13 cellular contexts compared by ENCODE assay signal in the genomic region with DNA sequence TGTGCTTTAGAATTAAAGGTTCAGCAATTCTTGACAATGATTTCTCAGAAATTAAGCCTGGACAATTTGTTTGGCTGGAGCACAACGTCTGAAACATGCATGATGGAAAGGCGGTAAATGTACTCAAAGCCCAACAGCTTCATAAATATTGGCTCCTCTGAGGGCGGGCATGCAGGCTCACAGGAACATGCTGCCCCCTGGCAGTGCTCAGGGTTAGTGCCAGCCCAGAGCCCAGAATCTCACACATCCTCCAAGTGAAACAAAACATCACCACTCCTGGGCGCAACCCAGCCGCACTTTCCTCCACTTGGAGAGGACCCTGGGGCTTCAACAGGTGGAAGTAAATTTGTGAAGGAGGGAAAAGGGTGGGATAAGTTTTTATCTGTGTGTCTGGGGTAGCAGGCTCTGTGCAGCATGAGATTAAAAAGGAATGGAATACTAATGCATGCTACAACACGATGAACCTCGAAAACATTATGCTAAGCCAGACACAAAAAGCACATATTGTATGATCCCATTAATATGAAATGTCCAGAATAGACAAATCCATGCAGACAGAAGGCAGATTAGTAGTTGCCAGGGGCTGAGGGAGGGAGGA. TPM values are rescaled to one million over a fixed set of nuclear protein-coding genes. Genes with fewer than 3 reads are reported as not detected.
DNase-seq lines count a peak whose midpoint lies in the region; ATAC-seq, FAIRE-seq and TF ChIP-seq lines count a peak whose summit lies in the region.
"Had no signal": no experiment of that assay in that cellular context is flagged by ENCODE, and none has a peak within 500 bp of the region (broad histone marks: within the 10 kb centered on the region; RNA-seq: fewer than 3 reads in every experiment).

No MANE protein-coding gene starts in this region.

- H3K36me3 Mint-ChIP-seq in WTC11 (no peaks in the 10 kb centered on the region), neural crest cell (ENCODE audit: low read depth) (no peaks in the 10 kb centered on the region)
- no peaks in the 10 kb centered on the region for H3K36me3 Mint-ChIP-seq in activated naive CD4-positive, alpha-beta T cell treated with anti-CD3 and anti-CD28 coated beads for 36 hours (ENCODE audit: low read depth)
- H3K36me3 Mint-ChIP-seq in activated CD8-positive, alpha-beta memory T cell treated with anti-CD3 and anti-CD28 coated beads, Interleukin-2, amount 10 ng/mL, durations not matched to agents 7 days and 5 days, result no peaks in the 10 kb centered on the region

- H3K27ac ChIP-seq in DND-41 (ENCODE audit: low read length), result no peak overlapping the region
- H3K27ac ChIP-seq in kidney (ENCODE audit: low read depth in 2 of 2, low read length in 2 of 2), result no peak overlapping the region
- H3K27ac ChIP-seq: coronary artery, right lobe of liver had no signal

- no peak overlapping the region for H3K27ac Mint-ChIP-seq in WTC11
- H3K27ac Mint-ChIP-seq in neural crest cell (ENCODE audit: unreplicated experiment), result no peak overlapping the region
- H3K27ac Mint-ChIP-seq in activated naive CD4-positive, alpha-beta T cell treated with anti-CD3 and anti-CD28 coated beads for 36 hours, result no peak overlapping the region
- no peak overlapping the region for H3K27ac Mint-ChIP-seq in activated CD8-positive, alpha-beta memory T cell treated with anti-CD3 and anti-CD28 coated beads, Interleukin-2, amount 10 ng/mL, durations not matched to agents 7 days and 5 days

- CTCF ChIA-PET in WTC11 (lab: Charles Lee), result interaction anchor here (0.6 to 1.5 kb wide), 9 partner anchors 11 to 665 kb away, joined by 3 to 7 read pairs (median 4); no protein-coding TSS in a partner anchor
- CTCF ChIA-PET in activated naive CD4-positive, alpha-beta T cell treated with anti-CD3 and anti-CD28 coated beads for 36 hours (lab: Charles Lee), result no interaction called here
- CTCF ChIA-PET in activated CD8-positive, alpha-beta memory T cell treated with anti-CD3 and anti-CD28 coated beads, Interleukin-2, amount 10 ng/mL, durations not matched to agents 7 days and 5 days (lab: Charles Lee), result no interaction called here

- intact Hi-C loops in activated naive CD4-positive, alpha-beta T cell treated with anti-CD3 and anti-CD28 coated beads for 36 hours (cut with micrococcal nuclease), result no loop called here
- intact Hi-C loops in kidney (cut with DNase I), result no loop called here

- peaks cover 16% of the 10 kb centered on the region for H3K27me3 Mint-ChIP-seq in WTC11 (ENCODE audit: low read depth)
- peaks cover 74% of the 10 kb centered on the region for H3K27me3 Mint-ChIP-seq in neural crest cell (ENCODE audit: low read depth)
- H3K27me3 Mint-ChIP-seq in activated naive CD4-positive, alpha-beta T cell treated with anti-CD3 and anti-CD28 coated beads for 36 hours (ENCODE audit: low read depth), result peaks cover 10% of the 10 kb centered on the region
- H3K27me3 Mint-ChIP-seq in activated CD8-positive, alpha-beta memory T cell treated with anti-CD3 and anti-CD28 coated beads, Interleukin-2, amount 10 ng/mL, durations not matched to agents 7 days and 5 days, result no peaks in the 10 kb centered on the region

- no peak overlapping the region for H3K4me3 Mint-ChIP-seq in WTC11
- H3K4me3 Mint-ChIP-seq in neural crest cell, result no peak overlapping the region
- no peak overlapping the region for H3K4me3 Mint-ChIP-seq in activated naive CD4-positive, alpha-beta T cell treated with anti-CD3 and anti-CD28 coated beads for 36 hours
- no peak overlapping the region for H3K4me3 Mint-ChIP-seq in activated CD8-positive, alpha-beta memory T cell treated with anti-CD3 and anti-CD28 coated beads, Interleukin-2, amount 10 ng/mL, durations not matched to agents 7 days and 5 days

- H3K9me3 ChIP-seq in DND-41 (ENCODE audit: insufficient read depth, low read length, severe bottlenecking) (no peaks in the 10 kb centered on the region), kidney (ENCODE audit: control insufficient read depth in 1 of 2, low read length in 2 of 2) (peaks cover 0 to 6% of the 10 kb centered on the region in 2 donors)
- H3K9me3 ChIP-seq: right lobe of liver had no signal

- H4K20me1 ChIP-seq in DND-41 (ENCODE audit: insufficient read depth, low read length), result 0 out of 2 replicates have a peak, but pooled peaks cover 3% of the 10 kb centered on the region

- H3K27me3 ChIP-seq in DND-41 (ENCODE audit: insufficient read depth, low read length, poor library complexity), result peaks cover 33% of the 10 kb centered on the region
- H3K27me3 ChIP-seq: right lobe of liver had no signal

- H3K4me1 Mint-ChIP-seq in WTC11, result peaks cover 7% of the 10 kb centered on the region
- H3K4me1 Mint-ChIP-seq in neural crest cell, result no peaks in the 10 kb centered on the region
- H3K4me1 Mint-ChIP-seq in activated naive CD4-positive, alpha-beta T cell treated with anti-CD3 and anti-CD28 coated beads for 36 hours (ENCODE audit: low read depth), result no peaks in the 10 kb centered on the region
- no peaks in the 10 kb centered on the region for H3K4me1 Mint-ChIP-seq in activated CD8-positive, alpha-beta memory T cell treated with anti-CD3 and anti-CD28 coated beads, Interleukin-2, amount 10 ng/mL, durations not matched to agents 7 days and 5 days

- peak; percentile 6 for DNase-seq in DND-41
- peak; percentile 38 for DNase-seq in WTC11 (ENCODE audit: low spot score)
- no peak for DNase-seq in neural crest cell (ENCODE audit: low read depth, low spot score)
- DNase-seq in activated naive CD4-positive, alpha-beta T cell treated with anti-CD3 and anti-CD28 coated beads for 36 hours, result no peak
- no peak for DNase-seq in kidney
- no peak for DNase-seq in activated CD8-positive, alpha-beta memory T cell treated with anti-CD3 and anti-CD28 coated beads, Interleukin-2, amount 10 ng/mL, durations not matched to agents 7 days and 5 days
- no peak for DNase-seq in activated CD8-positive, alpha-beta memory T cell treated with anti-CD3 and anti-CD28 coated beads, Interleukin-2, amount 50 U/mL, for 4 hours
- DNase-seq: Kasumi-1; stimulated activated naive CD4-positive, alpha-beta T cell had no signal

- H3K4me2 ChIP-seq in DND-41 (ENCODE audit: insufficient read depth, low read length), result no peak overlapping the region

- H3K36me3 ChIP-seq in DND-41 (ENCODE audit: insufficient read depth, low read length) (no peaks in the 10 kb centered on the region), kidney (ENCODE audit: control insufficient read depth in 1 of 2, insufficient read depth in 2 of 2, low read length in 2 of 2) (no peaks in the 10 kb centered on the region)
- H3K36me3 ChIP-seq: right lobe of liver had no signal

- no peak for ATAC-seq in DND-41 (ENCODE audit: insufficient read depth, low read depth)
- peak; percentile 82 for ATAC-seq in WTC11
- no peak for ATAC-seq in activated CD8-positive, alpha-beta memory T cell treated with anti-CD3 and anti-CD28 coated beads, Interleukin-2, amount 10 ng/mL, durations not matched to agents 7 days and 5 days
- ATAC-seq: right lobe of liver had no signal

- no peak overlapping the region for H3K4me3 ChIP-seq in DND-41 (ENCODE audit: low read depth in 1 of 2, low read length in 2 of 2)
- H3K4me3 ChIP-seq in kidney (ENCODE audit: low read length in 2 of 2), result no peak overlapping the region
- H3K4me3 ChIP-seq: coronary artery, right lobe of liver had no signal

- no peak for FAIRE-seq in kidney (lab: Jason Lieb, UNC)
- FAIRE-seq: GM12891 had no signal

- H3K9ac ChIP-seq in DND-41 (ENCODE audit: low read depth, low read length) (no peak overlapping the region), kidney (ENCODE audit: low read length in 2 of 2) (no peak overlapping the region)

- H3K9me3 Mint-ChIP-seq in WTC11, result peaks cover 11% of the 10 kb centered on the region
- H3K9me3 Mint-ChIP-seq in neural crest cell, result no peaks in the 10 kb centered on the region
- peaks cover 8% of the 10 kb centered on the region for H3K9me3 Mint-ChIP-seq in activated naive CD4-positive, alpha-beta T cell treated with anti-CD3 and anti-CD28 coated beads for 36 hours
- peaks cover 2% of the 10 kb centered on the region for H3K9me3 Mint-ChIP-seq in activated CD8-positive, alpha-beta memory T cell treated with anti-CD3 and anti-CD28 coated beads, Interleukin-2, amount 10 ng/mL, durations not matched to agents 7 days and 5 days (ENCODE audit: low read depth)

- H3K4me1 ChIP-seq in DND-41 (ENCODE audit: insufficient read depth, low read length) (no peaks in the 10 kb centered on the region), kidney (ENCODE audit: control insufficient read depth in 1 of 2, insufficient read depth in 1 of 2, low read depth in 1 of 2, low read length in 2 of 2) (no peaks in the 10 kb centered on the region)
- H3K4me1 ChIP-seq: right lobe of liver had no signal

- no peaks in the 10 kb centered on the region for H3K79me2 ChIP-seq in DND-41 (ENCODE audit: insufficient read depth, low read length)

- POLR2A ChIA-PET in WTC11 (lab: Charles Lee), result no interaction called here

- no peak overlapping the region for H2AFZ ChIP-seq in DND-41 (ENCODE audit: low read depth, low read length)

- TF ChIP-seq CTCF in DND-41 (IDR thresholded peaks at IDR 0.05; ENCODE audit: borderline replicate concordance, extremely low read depth, low read length, poor library complexity, severe bottlenecking) (peak; percentile 58), LNCAP (IDR thresholded peaks at IDR 0.05) (peak; percentile 52), WTC11 (IDR thresholded peaks at IDR 0.05) (peak; percentile 35; the same call in 1 of the 2 replicates), neural crest cell (conservative IDR thresholded peaks at IDR 0.05) (peak; percentile 24), kidney (IDR thresholded peaks at IDR 0.05; ENCODE audit: borderline replicate concordance, extremely low read depth, insufficient read depth) (no peak)

TF ChIP-seq in WTC11, 78 proteins besides CTCF, POLR2A, EP300 and RAD21 (continues in another document):
- TF ChIP-seq, protein P1, sequence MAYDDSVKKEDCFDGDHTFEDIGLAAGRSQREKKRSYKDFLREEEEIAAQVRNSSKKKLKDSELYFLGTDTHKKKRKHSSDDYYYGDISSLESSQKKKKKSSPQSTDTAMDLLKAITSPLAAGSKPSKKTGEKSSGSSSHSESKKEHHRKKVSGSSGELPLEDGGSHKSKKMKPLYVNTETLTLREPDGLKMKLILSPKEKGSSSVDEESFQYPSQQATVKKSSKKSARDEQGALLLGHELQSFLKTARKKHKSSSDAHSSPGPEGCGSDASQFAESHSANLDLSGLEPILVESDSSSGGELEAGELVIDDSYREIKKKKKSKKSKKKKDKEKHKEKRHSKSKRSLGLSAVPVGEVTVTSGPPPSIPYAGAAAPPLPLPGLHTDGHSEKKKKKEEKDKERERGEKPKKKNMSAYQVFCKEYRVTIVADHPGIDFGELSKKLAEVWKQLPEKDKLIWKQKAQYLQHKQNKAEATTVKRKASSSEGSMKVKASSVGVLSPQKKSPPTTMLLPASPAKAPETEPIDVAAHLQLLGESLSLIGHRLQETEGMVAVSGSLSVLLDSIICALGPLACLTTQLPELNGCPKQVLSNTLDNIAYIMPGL (CRISPR knock-in tag; IDR thresholded peaks at IDR 0.05), result no peak

RNA-seq across cellular contexts. Expression of a gene that starts 54.1 kb away (rescaled TPM):
- total RNA-seq in WTC11 (2021), result 0.89 to 1.1 TPM (median 1.0 TPM) in 3 replicates
- total RNA-seq in neural crest cell, result 0.34 and 0.56 TPM in 2 replicates
- not detected for total RNA-seq in activated naive CD4-positive, alpha-beta T cell treated with anti-CD3 and anti-CD28 coated beads for 36 hours
- 0.60 TPM for total RNA-seq in kidney
- polyA plus RNA-seq in kidney (ENCODE audit: insufficient read depth, low read depth, low replicate concordance), result not detected
- not detected for total RNA-seq in activated CD8-positive, alpha-beta memory T cell treated with anti-CD3 and anti-CD28 coated beads, Interleukin-2, amount 10 ng/mL, durations not matched to agents 7 days and 5 days

Comparison
In these comparisons a context has a peak if more than half of its experiments do, and no peak if none do; other contexts are left out.
1. DNase-seq: peak in DND-41 (single experiment) and WTC11 (single experiment); none in neural crest cell (single experiment), activated naive CD4-positive, alpha-beta T cell treated with anti-CD3 and anti-CD28 coated beads for 36 hours (single experiment), kidney (single experiment), activated CD8-positive, alpha-beta memory T cell treated with anti-CD3 and anti-CD28 coated beads, Interleukin-2, amount 10 ng/mL, durations not matched to agents 7 days and 5 days (single experiment) and activated CD8-positive, alpha-beta memory T cell treated with anti-CD3 and anti-CD28 coated beads, Interleukin-2, amount 50 U/mL, for 4 hours (single experiment).